Comparison of ENCODE assay signal across 25 cellular contexts in genomic region chr2:39587641-39588040, GRCh38.
"Had no signal": no experiment of that assay in that cellular context is flagged by ENCODE, and none has a peak within 500 bp of the region (broad histone marks: within the 10 kb centered on the region; RNA-seq: fewer than 3 reads in every experiment).

No MANE protein-coding gene starts in this region.

- DNase-seq: colonic mucosa; cortex of kidney; dermis blood vessel endothelial cell; dorsolateral prefrontal cortex; effector CD4-positive, alpha-beta T cell; effector CD8-positive, alpha-beta T cell; effector memory CD4-positive, alpha-beta T cell; effector memory CD8-positive, alpha-beta T cell; endodermal cell; erythroblast; esophagus squamous epithelium; foreskin fibroblast; foreskin keratinocyte; foreskin melanocyte; gastrocnemius medialis; glutamatergic neuron; head of caudate nucleus; heart left ventricle; heart right ventricle had no signal

- H3K4me3 ChIP-seq: colonic mucosa, coronary artery, dorsolateral prefrontal cortex, esophagus muscularis mucosa, esophagus squamous epithelium, gastrocnemius medialis, gastroesophageal sphincter, heart left ventricle, heart right ventricle had no signal

- H3K4me1 ChIP-seq: colonic mucosa, esophagus muscularis mucosa, esophagus squamous epithelium, foreskin keratinocyte, gastrocnemius medialis, gastroesophageal sphincter had no signal

- H3K9me3 Mint-ChIP-seq: effector memory CD8-positive, alpha-beta T cell had no signal

- ATAC-seq: effector memory CD8-positive, alpha-beta T cell; esophagus mucosa; foreskin keratinocyte; gastrocnemius medialis; gastroesophageal sphincter; heart left ventricle; heart right ventricle had no signal

- H3K27ac ChIP-seq: colonic mucosa, coronary artery, dorsolateral prefrontal cortex, epithelial cell of prostate, esophagus muscularis mucosa, esophagus squamous epithelium, foreskin keratinocyte, gastrocnemius medialis, gastroesophageal sphincter, heart left ventricle, heart right ventricle had no signal

- H3K27me3 ChIP-seq: colonic mucosa, dorsolateral prefrontal cortex, esophagus muscularis mucosa, esophagus squamous epithelium, foreskin keratinocyte, gastrocnemius medialis, gastroesophageal sphincter, heart left ventricle, heart right ventricle had no signal

- H3K4me1 Mint-ChIP-seq: endodermal cell had no signal

- H3K27me3 Mint-ChIP-seq: dendritic cell treated with granulocyte-macrophage colony-stimulating factor and Interleukin-4, amounts not matched to agents 40 ng/mL and 50 ng/mL, for 4 days had no signal

- H3K27ac Mint-ChIP-seq: dendritic cell treated with granulocyte-macrophage colony-stimulating factor and Interleukin-4, amounts not matched to agents 40 ng/mL and 50 ng/mL, for 4 days; effector memory CD8-positive, alpha-beta T cell; endodermal cell had no signal

- H3K4me3 Mint-ChIP-seq: dendritic cell treated with granulocyte-macrophage colony-stimulating factor and Interleukin-4, amounts not matched to agents 40 ng/mL and 50 ng/mL, for 4 days; effector memory CD8-positive, alpha-beta T cell; endodermal cell had no signal

- H3K36me3 ChIP-seq: colonic mucosa, esophagus muscularis mucosa, esophagus squamous epithelium, gastrocnemius medialis, gastroesophageal sphincter had no signal

- H3K9me3 ChIP-seq: colonic mucosa, esophagus muscularis mucosa, esophagus squamous epithelium, gastrocnemius medialis had no signal
